In the genomic region with DNA sequence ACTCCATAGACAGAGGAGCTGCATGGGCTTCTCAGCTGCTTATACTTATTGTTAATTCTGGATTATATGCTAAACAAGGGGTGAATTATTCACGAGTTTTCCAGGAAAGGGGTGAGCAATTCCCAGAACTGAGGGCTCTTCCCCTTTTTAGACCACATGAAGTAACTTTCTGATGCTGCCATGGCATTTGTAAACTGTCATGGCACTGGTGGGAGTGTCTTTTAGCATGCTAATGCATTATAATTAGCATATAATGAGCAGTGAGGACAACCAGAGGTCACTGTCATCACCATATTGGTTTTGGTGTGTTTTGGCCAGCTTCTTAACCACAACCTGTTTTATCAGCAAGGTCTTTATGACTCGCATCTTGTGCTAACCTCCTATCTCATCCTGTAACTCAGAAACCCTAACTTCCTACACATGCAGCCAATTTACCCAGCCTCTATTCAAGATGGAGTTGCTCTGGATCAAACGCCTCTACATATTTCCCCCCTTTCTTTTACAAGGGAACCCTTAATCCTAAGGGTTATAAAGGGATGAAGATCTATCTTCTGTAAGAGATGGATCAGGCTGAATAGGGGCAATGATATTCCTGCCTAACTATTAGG, we compare ENCODE assay signal across 1 cellular context.
TF ChIP-seq lines count a peak whose summit lies in the region.

No MANE protein-coding gene starts in this region.

TF ChIP-seq in K562, 482 proteins besides CTCF, POLR2A, EP300 and RAD21 (continued from another document and continues in another):
- TF ChIP-seq, protein P1, sequence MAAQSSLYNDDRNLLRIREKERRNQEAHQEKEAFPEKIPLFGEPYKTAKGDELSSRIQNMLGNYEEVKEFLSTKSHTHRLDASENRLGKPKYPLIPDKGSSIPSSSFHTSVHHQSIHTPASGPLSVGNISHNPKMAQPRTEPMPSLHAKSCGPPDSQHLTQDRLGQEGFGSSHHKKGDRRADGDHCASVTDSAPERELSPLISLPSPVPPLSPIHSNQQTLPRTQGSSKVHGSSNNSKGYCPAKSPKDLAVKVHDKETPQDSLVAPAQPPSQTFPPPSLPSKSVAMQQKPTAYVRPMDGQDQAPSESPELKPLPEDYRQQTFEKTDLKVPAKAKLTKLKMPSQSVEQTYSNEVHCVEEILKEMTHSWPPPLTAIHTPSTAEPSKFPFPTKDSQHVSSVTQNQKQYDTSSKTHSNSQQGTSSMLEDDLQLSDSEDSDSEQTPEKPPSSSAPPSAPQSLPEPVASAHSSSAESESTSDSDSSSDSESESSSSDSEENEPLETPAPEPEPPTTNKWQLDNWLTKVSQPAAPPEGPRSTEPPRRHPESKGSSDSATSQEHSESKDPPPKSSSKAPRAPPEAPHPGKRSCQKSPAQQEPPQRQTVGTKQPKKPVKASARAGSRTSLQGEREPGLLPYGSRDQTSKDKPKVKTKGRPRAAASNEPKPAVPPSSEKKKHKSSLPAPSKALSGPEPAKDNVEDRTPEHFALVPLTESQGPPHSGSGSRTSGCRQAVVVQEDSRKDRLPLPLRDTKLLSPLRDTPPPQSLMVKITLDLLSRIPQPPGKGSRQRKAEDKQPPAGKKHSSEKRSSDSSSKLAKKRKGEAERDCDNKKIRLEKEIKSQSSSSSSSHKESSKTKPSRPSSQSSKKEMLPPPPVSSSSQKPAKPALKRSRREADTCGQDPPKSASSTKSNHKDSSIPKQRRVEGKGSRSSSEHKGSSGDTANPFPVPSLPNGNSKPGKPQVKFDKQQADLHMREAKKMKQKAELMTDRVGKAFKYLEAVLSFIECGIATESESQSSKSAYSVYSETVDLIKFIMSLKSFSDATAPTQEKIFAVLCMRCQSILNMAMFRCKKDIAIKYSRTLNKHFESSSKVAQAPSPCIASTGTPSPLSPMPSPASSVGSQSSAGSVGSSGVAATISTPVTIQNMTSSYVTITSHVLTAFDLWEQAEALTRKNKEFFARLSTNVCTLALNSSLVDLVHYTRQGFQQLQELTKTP (IDR thresholded peaks at IDR 0.05; ENCODE audit: low read depth in 1 of 2, partially characterized antibody in 2 of 2), result no peak
- peak; percentile 95 for TF ChIP-seq DDX20 (tag; IDR thresholded peaks at IDR 0.05; ENCODE audit: low read depth)
- no peak for TF ChIP-seq E2F8 (IDR thresholded peaks at IDR 0.05; ENCODE audit: low read depth, partially characterized antibody)
- TF ChIP-seq, protein P2, sequence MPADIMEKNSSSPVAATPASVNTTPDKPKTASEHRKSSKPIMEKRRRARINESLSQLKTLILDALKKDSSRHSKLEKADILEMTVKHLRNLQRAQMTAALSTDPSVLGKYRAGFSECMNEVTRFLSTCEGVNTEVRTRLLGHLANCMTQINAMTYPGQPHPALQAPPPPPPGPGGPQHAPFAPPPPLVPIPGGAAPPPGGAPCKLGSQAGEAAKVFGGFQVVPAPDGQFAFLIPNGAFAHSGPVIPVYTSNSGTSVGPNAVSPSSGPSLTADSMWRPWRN (IDR thresholded peaks at IDR 0.05; ENCODE audit: low read depth), result no peak
- no peak for TF ChIP-seq HNRNPUL1 (IDR thresholded peaks at IDR 0.05; ENCODE audit: low read length)
- no peak for TF ChIP-seq EWSR1 (IDR thresholded peaks at IDR 0.05; ENCODE audit: borderline replicate concordance, low read depth, partially characterized antibody)
- TF ChIP-seq CBFA2T2 (conservative IDR thresholded peaks at IDR 0.05), result 0 out of 2 replicates have a peak, but pooled peaks have one; percentile 9
- no peak for TF ChIP-seq ZSCAN29 (IDR thresholded peaks at IDR 0.05)
- peak; percentile 92 for TF ChIP-seq ZNF197 (CRISPR knock-in tag; IDR thresholded peaks at IDR 0.05; ENCODE audit: low read depth)
- TF ChIP-seq CBFA2T3 (IDR thresholded peaks at IDR 0.05), result peak; percentile 56
- TF ChIP-seq CUX1 (CRISPR knock-in tag; IDR thresholded peaks at IDR 0.05), result peak; percentile 92
- no peak for TF ChIP-seq ZNF217 (CRISPR knock-in tag; IDR thresholded peaks at IDR 0.05)
- peak; percentile 91 for TF ChIP-seq STAT5A (IDR thresholded peaks at IDR 0.05; ENCODE audit: borderline replicate concordance, low read length)
- TF ChIP-seq, protein P3, sequence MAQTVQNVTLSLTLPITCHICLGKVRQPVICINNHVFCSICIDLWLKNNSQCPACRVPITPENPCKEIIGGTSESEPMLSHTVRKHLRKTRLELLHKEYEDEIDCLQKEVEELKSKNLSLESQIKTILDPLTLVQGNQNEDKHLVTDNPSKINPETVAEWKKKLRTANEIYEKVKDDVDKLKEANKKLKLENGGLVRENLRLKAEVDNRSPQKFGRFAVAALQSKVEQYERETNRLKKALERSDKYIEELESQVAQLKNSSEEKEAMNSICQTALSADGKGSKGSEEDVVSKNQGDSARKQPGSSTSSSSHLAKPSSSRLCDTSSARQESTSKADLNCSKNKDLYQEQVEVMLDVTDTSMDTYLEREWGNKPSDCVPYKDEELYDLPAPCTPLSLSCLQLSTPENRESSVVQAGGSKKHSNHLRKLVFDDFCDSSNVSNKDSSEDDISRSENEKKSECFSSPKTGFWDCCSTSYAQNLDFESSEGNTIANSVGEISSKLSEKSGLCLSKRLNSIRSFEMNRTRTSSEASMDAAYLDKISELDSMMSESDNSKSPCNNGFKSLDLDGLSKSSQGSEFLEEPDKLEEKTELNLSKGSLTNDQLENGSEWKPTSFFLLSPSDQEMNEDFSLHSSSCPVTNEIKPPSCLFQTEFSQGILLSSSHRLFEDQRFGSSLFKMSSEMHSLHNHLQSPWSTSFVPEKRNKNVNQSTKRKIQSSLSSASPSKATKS (CRISPR knock-in tag; IDR thresholded peaks at IDR 0.05), result no peak
- no peak for TF ChIP-seq ETV6 (IDR thresholded peaks at IDR 0.05; ENCODE audit: borderline replicate concordance in 1 of 2, low read depth in 2 of 2, low read length in 1 of 2)
- no peak for TF ChIP-seq ETV6 (CRISPR knock-in tag; IDR thresholded peaks at IDR 0.05; ENCODE audit: borderline replicate concordance)
- no peak for TF ChIP-seq NKRF (IDR thresholded peaks at IDR 0.05; ENCODE audit: borderline replicate concordance)
- peak; percentile 93 for TF ChIP-seq ZNF766 (CRISPR knock-in tag; conservative IDR thresholded peaks at IDR 0.05)
- TF ChIP-seq ZNF77 (CRISPR knock-in tag; IDR thresholded peaks at IDR 0.05), result no peak
- 0 out of 2 replicates have a peak, but pooled peaks have one; percentile 54 for TF ChIP-seq ELK3 (CRISPR knock-in tag; IDR thresholded peaks at IDR 0.05)
- TF ChIP-seq SMARCA4 (IDR thresholded peaks at IDR 0.05), result no peak
- TF ChIP-seq KLF13 (tag; IDR thresholded peaks at IDR 0.05; ENCODE audit: borderline replicate concordance, low read depth), result peak; percentile 79; the same call in 1 of the 2 replicates
- no peak for TF ChIP-seq MYC (IDR thresholded peaks at IDR 0.05; ENCODE audit: low read depth, low read length)
- TF ChIP-seq MYC (CRISPR knock-in tag; IDR thresholded peaks at IDR 0.05; ENCODE audit: borderline replicate concordance, low read depth), result no peak
- TF ChIP-seq ATF1 (CRISPR knock-in tag; IDR thresholded peaks at IDR 0.05), result no peak
- 0 out of 2 replicates have a peak, but pooled peaks have one; percentile 17 for TF ChIP-seq ATF1 (tag; IDR thresholded peaks at IDR 0.05)
